8 cellular contexts compared by ENCODE assay signal in the genomic region with DNA sequence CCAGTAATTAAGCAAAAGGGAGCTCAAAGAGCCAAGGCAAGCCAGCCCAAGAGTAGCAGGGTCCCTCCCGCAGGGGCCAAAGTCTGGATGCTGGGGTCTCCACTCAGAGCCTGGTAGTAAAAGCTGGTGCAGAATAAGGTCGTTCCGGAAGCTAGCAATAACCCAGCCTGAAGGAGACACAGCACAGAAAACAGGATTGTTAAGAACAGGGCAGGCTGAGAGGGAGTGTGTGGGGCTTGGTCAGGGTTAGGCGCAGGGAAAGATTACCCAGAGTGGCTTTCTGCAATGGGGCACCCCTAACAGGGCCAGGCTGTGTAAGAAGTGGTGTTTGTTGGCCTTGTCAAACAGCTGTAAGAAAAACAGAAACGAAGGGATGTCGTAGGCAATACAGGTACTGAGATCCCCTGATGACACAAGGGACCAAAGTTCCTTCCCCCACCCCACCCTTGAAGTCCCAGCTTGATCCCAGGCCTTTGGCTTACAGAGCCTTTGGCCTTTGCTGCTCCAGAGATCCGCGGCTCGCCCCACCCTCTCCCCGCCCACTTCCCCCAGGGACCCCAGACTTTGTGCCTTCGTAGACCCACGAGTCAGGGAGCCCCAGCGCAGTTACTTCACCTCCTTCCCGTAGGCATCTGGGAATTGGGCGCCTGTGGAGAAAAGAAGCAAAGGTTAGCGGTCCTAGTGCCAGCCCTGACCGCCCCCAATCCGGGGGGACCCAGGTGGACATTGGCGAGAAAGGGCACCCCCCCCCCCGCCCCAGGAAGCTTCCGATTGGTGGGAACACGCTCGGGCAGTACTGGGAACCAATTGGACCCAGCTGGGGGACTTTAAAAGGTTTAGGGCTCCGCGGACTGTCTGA. TPM values are rescaled to one million over a fixed set of nuclear protein-coding genes. Genes with fewer than 3 reads are reported as not detected.
DNase-seq lines count a peak whose midpoint lies in the region.

No MANE protein-coding gene starts in this region.

- H3K36me3 ChIP-seq in adipocyte (ENCODE audit: control insufficient read depth, insufficient read depth, low read length, severe bottlenecking): no peaks in the 10 kb centered on the region
- no peaks in the 10 kb centered on the region; the same call in 1 of the 2 replicates for H3K36me3 ChIP-seq in iPS DF 6.9 (ENCODE audit: control insufficient read depth, insufficient read depth, low read length)
- H3K36me3 ChIP-seq in skeletal muscle satellite cell (ENCODE audit: insufficient read depth, low read length): no peaks in the 10 kb centered on the region

- peaks cover 13% of the 10 kb centered on the region for H3K4me1 ChIP-seq in adipocyte (ENCODE audit: control insufficient read depth, insufficient read depth, low read length)
- peaks cover 2% of the 10 kb centered on the region; the same call in 1 of the 2 replicates for H3K4me1 ChIP-seq in iPS DF 6.9 (ENCODE audit: control insufficient read depth, insufficient read depth, low read length)
- H3K4me1 ChIP-seq in skeletal muscle satellite cell (ENCODE audit: control insufficient read depth, insufficient read depth, low read length): peaks cover 21% of the 10 kb centered on the region

- H3K27ac ChIP-seq in iPS DF 6.9 (ENCODE audit: low read length): no peak overlapping the region

- H3K4me3 ChIP-seq in adipocyte (ENCODE audit: low read length) (peak overlapping the region; percentile 85), iPS DF 6.9 (ENCODE audit: low read length) (peak overlapping the region; percentile 99), skeletal muscle satellite cell (ENCODE audit: low read length) (peak overlapping the region; percentile 89)

- H3K9ac ChIP-seq in adipocyte (ENCODE audit: low read length) (peak overlapping the region; percentile 95), skeletal muscle satellite cell (ENCODE audit: low read depth, low read length) (peak overlapping the region; percentile 76)

- peak; percentile 22 for DNase-seq in NCI-H2171 treated with DMSO at 0.1 percent for 48 hours (lab: John Stamatoyannopoulos, UW)
- DNase-seq in NCI-H2171 (lab: John Stamatoyannopoulos, UW): no peak
- DNase-seq in NCI-H345 treated with DMSO at 0.1 percent for 48 hours (lab: John Stamatoyannopoulos, UW; ENCODE audit: unreplicated experiment): peak; percentile 14
- DNase-seq in adipocyte (ENCODE audit: low read depth): no peak
- no peak for DNase-seq in iPS DF 6.9 (ENCODE audit: low read depth, low spot score)
- DNase-seq in mesenteric fat pad (ENCODE audit: low spot score): no peak
- no peak for DNase-seq in posterior vena cava (ENCODE audit: low spot score)

- H3K9me3 ChIP-seq in adipocyte (ENCODE audit: control insufficient read depth, low read length): no peaks in the 10 kb centered on the region
- H3K9me3 ChIP-seq in iPS DF 6.9 (ENCODE audit: control insufficient read depth, insufficient read depth, low read length): no peaks in the 10 kb centered on the region
- H3K9me3 ChIP-seq in skeletal muscle satellite cell (replicated peaks; ENCODE audit: low read length): no peaks in the 10 kb centered on the region

- WGBS in iPS DF 6.9 (ENCODE audit: insufficient coverage, insufficient read length): no CpG with 5 or more reads among the region's 25 CpGs

- intact Hi-C loops in posterior vena cava (cut with DNase I): no loop called here

- peak overlapping the region; percentile 97 for H3K4me2 ChIP-seq in skeletal muscle satellite cell (ENCODE audit: low read length)

- H3K27me3 ChIP-seq in adipocyte (replicated peaks; ENCODE audit: control insufficient read depth, insufficient read depth, low read length): no peaks in the 10 kb centered on the region
- H3K27me3 ChIP-seq in iPS DF 6.9 (ENCODE audit: control insufficient read depth, insufficient read depth, low read length): no peaks in the 10 kb centered on the region
- H3K27me3 ChIP-seq in skeletal muscle satellite cell (ENCODE audit: control insufficient read depth, insufficient read depth, low read length): no peaks in the 10 kb centered on the region

RNA-seq across cellular contexts. Expression of a gene that starts 0.6 kb away (rescaled TPM):
- 81.9 and 103 TPM in 2 replicates for total RNA-seq in skeletal muscle satellite cell (2012; rRNA removed)
- total RNA-seq in mesenteric fat pad (68.7 TPM), posterior vena cava (10 to 100 TPM; 39.3 to 65.5 TPM)

RNA-seq across cellular contexts. Expression of a gene that starts 4.4 kb away (rescaled TPM):
- total RNA-seq in skeletal muscle satellite cell (2012; rRNA removed): 1.5 and 3.3 TPM in 2 replicates
- total RNA-seq in mesenteric fat pad (21.0 TPM), posterior vena cava (10 to 100 TPM; 31.6 to 34.2 TPM)

RNA-seq across cellular contexts. Expression of a gene that starts 8.9 kb away (rescaled TPM):
- 28.6 and 28.8 TPM in 2 replicates for total RNA-seq in skeletal muscle satellite cell (2012; rRNA removed)
- total RNA-seq in mesenteric fat pad (42.6 TPM), posterior vena cava (10 to 100 TPM; 31.8 to 37.6 TPM)

RNA-seq across cellular contexts. Expression of a gene that starts 16.9 kb away (rescaled TPM):
- not detected in 2 replicates for total RNA-seq in skeletal muscle satellite cell (2012; rRNA removed)
- not detected for total RNA-seq in mesenteric fat pad
- total RNA-seq in posterior vena cava: not detected

RNA-seq across cellular contexts. Expression of a gene that starts 22.1 kb away (rescaled TPM):
- total RNA-seq in skeletal muscle satellite cell (2012; rRNA removed): not detected in 2 replicates
- not detected for total RNA-seq in mesenteric fat pad
- total RNA-seq in posterior vena cava: not detected

Comparison
In these comparisons a context has a peak if more than half of its experiments do, and no peak if none do; other contexts are left out.
1. DNase-seq: peak in NCI-H2171 treated with DMSO at 0.1 percent for 48 hours (single experiment) and NCI-H345 treated with DMSO at 0.1 percent for 48 hours (single experiment); none in NCI-H2171 (single experiment), adipocyte (single experiment), iPS DF 6.9 (single experiment), mesenteric fat pad (single experiment) and posterior vena cava (single experiment).
2. Peak in every context shown above with its lines, with median percentiles within 50 percentile points of each other: H3K4me3 ChIP-seq.